ENCODE assay signal across 11 cellular contexts in genomic region chr14:89317051-89317691, GRCh38.
DNase-seq lines count a peak whose midpoint lies in the region; ATAC-seq and TF ChIP-seq lines count a peak whose summit lies in the region.
"Had no signal": no experiment of that assay in that cellular context is flagged by ENCODE, and none has a peak within 500 bp of the region (broad histone marks: within the 10 kb centered on the region; RNA-seq: fewer than 3 reads in every experiment).

No MANE protein-coding gene starts in this region.

- no peak overlapping the region for H2AFZ ChIP-seq in OCI-LY1 (ENCODE audit: low read length)

- no peaks in the 10 kb centered on the region for H4K20me1 ChIP-seq in OCI-LY1 (ENCODE audit: insufficient read depth, low read length)

- H3K36me3 ChIP-seq in OCI-LY1 (ENCODE audit: insufficient read depth, low read length) (peaks cover 3% of the 10 kb centered on the region; the same call in 1 of the 2 replicates), tibial nerve (peaks cover 0 to 4% (median 0%) of the 10 kb centered on the region in 3 donors), colonic mucosa (no peaks in the 10 kb centered on the region)

- H3F3A ChIP-seq in OCI-LY1 (ENCODE audit: insufficient read depth, low read length): no peaks in the 10 kb centered on the region

- H3K27ac ChIP-seq in OCI-LY1 (ENCODE audit: low read depth, low read length, poor library complexity, severe bottlenecking) (peak overlapping the region; percentile 53), tibial nerve (no peak overlapping the region), colonic mucosa (no peak overlapping the region)

- TF ChIP-seq EP300 in tibial nerve (IDR thresholded peaks at IDR 0.05): no peak

- peaks cover 3% of the 10 kb centered on the region; the same call in 1 of the 2 replicates for H3K79me2 ChIP-seq in OCI-LY1 (ENCODE audit: insufficient read depth, low read length)

- WGBS in tibial nerve, 2 donors: 92 to 94% methylated on average over 4 of the region's 4 CpGs

- H3K4me1 ChIP-seq in OCI-LY1 (ENCODE audit: insufficient read depth, low read length, severe bottlenecking) (peaks cover 37% of the 10 kb centered on the region), tibial nerve (peaks cover 0 to 12% (median 0%) of the 10 kb centered on the region in 4 donors), colonic mucosa (no peaks in the 10 kb centered on the region)

- no peak for TF ChIP-seq CTCF in OCI-LY1 (IDR thresholded peaks at IDR 0.05; ENCODE audit: low read length)
- no peak for TF ChIP-seq CTCF in tibial nerve (IDR thresholded peaks at IDR 0.05)
- no peak for TF ChIP-seq CTCF in colonic mucosa (IDR thresholded peaks at IDR 0.05)

- TF ChIP-seq POLR2A in tibial nerve (IDR thresholded peaks at IDR 0.05): no peak

- H3K9me3 ChIP-seq in OCI-LY1 (ENCODE audit: low read length): no peaks in the 10 kb centered on the region
- H3K9me3 ChIP-seq in tibial nerve: no peaks in the 10 kb centered on the region
- H3K9me3 ChIP-seq in colonic mucosa: no peaks in the 10 kb centered on the region

- no peaks in the 10 kb centered on the region for H3K9me2 ChIP-seq in OCI-LY1 (ENCODE audit: low read depth, low read length)

- H3K9ac ChIP-seq in OCI-LY1 (ENCODE audit: low read length) (peak overlapping the region; percentile 28; the same call in 1 of the 2 replicates), colonic mucosa (ENCODE audit: low read depth in 2 of 2, low read length in 2 of 2) (no peak overlapping the region)

- ATAC-seq in GM18502 (IDR thresholded peaks at IDR 0.05; ENCODE audit: poor library complexity, unreplicated experiment) (peak; percentile 81), GM19455 (IDR thresholded peaks at IDR 0.05; ENCODE audit: unreplicated experiment) (peak; percentile 85), HG02938 (IDR thresholded peaks at IDR 0.05; ENCODE audit: unreplicated experiment) (peak; percentile 75)
- ATAC-seq: SK-N-SH treated with all-trans-retinoic acid at 6 μM for 48 hours had no signal

- no peak overlapping the region for H3K4me3 ChIP-seq in OCI-LY1 (ENCODE audit: low read depth, low read length, poor library complexity, severe bottlenecking)
- no peak overlapping the region for H3K4me3 ChIP-seq in tibial nerve
- no peak overlapping the region for H3K4me3 ChIP-seq in colonic mucosa

- no peaks in the 10 kb centered on the region for H3K27me3 ChIP-seq in OCI-LY1 (ENCODE audit: insufficient read depth, low read length)
- H3K27me3 ChIP-seq in tibial nerve: no peaks in the 10 kb centered on the region
- no peaks in the 10 kb centered on the region for H3K27me3 ChIP-seq in colonic mucosa

- DNase-seq in tibial nerve (ENCODE audit: low spot score in 2 of 2) (no peak), SHP77 (lab: John Stamatoyannopoulos, UW) (no peak), colonic mucosa (no peak), GDM1 (lab: John Stamatoyannopoulos, UW) (no peak)
- DNase-seq: KG1, mammary epithelial cell had no signal

- peak overlapping the region; percentile 24; the same call in 1 of the 2 replicates for H3K4me2 ChIP-seq in OCI-LY1 (ENCODE audit: low read length)

- intact Hi-C loops in colonic mucosa (cut with DNase I): no loop called here
